In the genomic region with DNA sequence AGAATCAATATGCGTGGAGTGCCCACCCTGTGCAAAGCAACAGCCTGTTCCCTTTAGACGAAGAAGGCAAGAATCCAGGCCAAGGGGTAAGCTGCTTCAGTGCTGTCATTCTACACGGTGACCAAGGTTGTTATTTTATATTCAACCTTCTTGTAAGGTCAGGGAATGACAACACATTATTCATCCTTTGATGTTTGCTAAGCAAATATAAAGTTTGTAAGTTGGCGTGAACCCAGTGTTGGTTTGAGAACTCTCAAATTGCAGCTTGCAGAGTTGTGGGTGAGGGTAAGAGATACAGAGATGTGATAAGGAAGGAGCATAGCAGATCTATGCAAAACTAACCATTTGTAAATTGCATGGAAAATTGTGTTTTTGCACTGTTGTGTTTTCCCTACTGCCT, we compare ENCODE assay signal across 13 cellular contexts.
DNase-seq lines count a peak whose midpoint lies in the region; ATAC-seq and TF ChIP-seq lines count a peak whose summit lies in the region.
"Had no signal": no experiment of that assay in that cellular context is flagged by ENCODE, and none has a peak within 500 bp of the region (broad histone marks: within the 10 kb centered on the region; RNA-seq: fewer than 3 reads in every experiment).

No MANE protein-coding gene starts in this region.

- H3K4me1 Mint-ChIP-seq in chondrocyte (ENCODE audit: low read depth) (peaks cover 52% of the 10 kb centered on the region), nephron progenitor cell (peaks cover 87% of the 10 kb centered on the region)

- TF ChIP-seq CTCF in chondrocyte (IDR thresholded peaks at IDR 0.05) (no peak), nephron progenitor cell (IDR thresholded peaks at IDR 0.05) (no peak), WERI-Rb-1 (IDR thresholded peaks at IDR 0.05; ENCODE audit: low read depth, low read length) (no peak)

- H3K27me3 ChIP-seq in WERI-Rb-1 (ENCODE audit: insufficient read depth, low read depth, severe bottlenecking), result peaks cover 100% of the 10 kb centered on the region

- H3K9me3 Mint-ChIP-seq in chondrocyte (ENCODE audit: low read depth) (peaks cover 3% of the 10 kb centered on the region), nephron progenitor cell (peaks cover 9% of the 10 kb centered on the region)

- peak; percentile 5 for DNase-seq in NCI-H2196 (lab: John Stamatoyannopoulos, UW; ENCODE audit: unreplicated experiment)
- DNase-seq in NCI-H2196 treated with DMSO at 0.1 percent for 48 hours (lab: John Stamatoyannopoulos, UW; ENCODE audit: unreplicated experiment), result no peak
- peak; percentile 57 for DNase-seq in NCI-H69 (lab: John Stamatoyannopoulos, UW)
- DNase-seq in chondrocyte (ENCODE audit: low spot score), result no peak
- no peak for DNase-seq in nephron progenitor cell
- DNase-seq in HK-2 (ENCODE audit: unreplicated experiment), result no peak
- DNase-seq in WERI-Rb-1, result no peak
- DNase-seq: activated B cell treated with CpG ODN at 0.5 μM for 24 hours, dorsolateral prefrontal cortex, HFFc6, NCI-H2081, SK-N-SH had no signal

- H3K9me3 ChIP-seq in WERI-Rb-1 (ENCODE audit: severe bottlenecking), result no peaks in the 10 kb centered on the region
- H3K9me3 ChIP-seq: SK-N-SH had no signal

- no peak overlapping the region for H3K4me3 ChIP-seq in WERI-Rb-1 (ENCODE audit: low read depth, low read length)
- H3K4me3 ChIP-seq: dorsolateral prefrontal cortex had no signal

- H3K27me3 Mint-ChIP-seq in chondrocyte (ENCODE audit: low read depth), result no peaks in the 10 kb centered on the region
- peaks cover 3% of the 10 kb centered on the region for H3K27me3 Mint-ChIP-seq in nephron progenitor cell (ENCODE audit: low read depth, poor library complexity)
- H3K27me3 Mint-ChIP-seq: activated B cell treated with CpG ODN at 0.5 μM for 24 hours had no signal

- no peaks in the 10 kb centered on the region for H3K36me3 ChIP-seq in WERI-Rb-1

- H3K36me3 Mint-ChIP-seq in chondrocyte (ENCODE audit: low read depth), result no peaks in the 10 kb centered on the region
- H3K36me3 Mint-ChIP-seq in nephron progenitor cell (ENCODE audit: low read depth), result peaks cover 7% of the 10 kb centered on the region

- H3K27ac Mint-ChIP-seq in chondrocyte (ENCODE audit: unreplicated experiment) (peak overlapping the region; percentile 88), nephron progenitor cell (peak overlapping the region; percentile 83)
- H3K27ac Mint-ChIP-seq: activated B cell treated with CpG ODN at 0.5 μM for 24 hours, HFFc6 had no signal

- no peak overlapping the region for H3K4me3 Mint-ChIP-seq in chondrocyte (ENCODE audit: unreplicated experiment)
- H3K4me3 Mint-ChIP-seq in nephron progenitor cell, result no peak overlapping the region
- H3K4me3 Mint-ChIP-seq: activated B cell treated with CpG ODN at 0.5 μM for 24 hours, HFFc6 had no signal

- no peak for ATAC-seq in HG02884 (IDR thresholded peaks at IDR 0.05; ENCODE audit: unreplicated experiment)

- no peak overlapping the region for H3K27ac ChIP-seq in WERI-Rb-1
- H3K27ac ChIP-seq: dorsolateral prefrontal cortex had no signal

Comparison
In these comparisons a context has a peak if more than half of its experiments do, and no peak if none do; other contexts are left out.
1. DNase-seq: peak in NCI-H2196 (single experiment) and NCI-H69 (single experiment); none in NCI-H2196 treated with DMSO at 0.1 percent for 48 hours (single experiment), chondrocyte (single experiment), nephron progenitor cell (single experiment), HK-2 (single experiment) and WERI-Rb-1 (single experiment).